18 cellular contexts compared by ENCODE assay signal in the genomic region with DNA sequence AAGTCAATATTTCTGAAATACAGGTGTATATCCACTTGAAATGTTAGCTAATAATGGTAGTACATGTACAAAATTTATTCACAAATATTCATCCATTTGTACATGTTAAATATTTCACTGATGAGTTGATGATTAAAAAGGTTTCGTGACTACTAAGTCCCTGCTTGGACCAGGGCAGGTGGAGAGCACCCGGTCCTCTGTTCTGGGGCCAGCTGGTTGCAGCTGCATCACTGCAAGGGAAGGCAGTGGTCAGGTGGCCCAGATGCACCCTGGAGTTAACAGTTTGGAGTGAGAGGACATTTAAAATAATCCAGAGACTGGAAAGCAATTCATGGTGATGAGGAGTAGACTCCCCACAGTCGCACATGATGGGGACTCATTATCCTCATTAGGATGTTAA.
"Had no signal": no experiment of that assay in that cellular context is flagged by ENCODE, and none has a peak within 500 bp of the region (broad histone marks: within the 10 kb centered on the region; RNA-seq: fewer than 3 reads in every experiment).

No MANE protein-coding gene starts in this region.

- DNase-seq: effector CD8-positive, alpha-beta T cell; foreskin melanocyte; head of caudate nucleus; hippocampal formation; left colon; left ventricle myocardium superior; mesendoderm; naive thymus-derived CD4-positive, alpha-beta T cell; ovary; right cardiac atrium; small intestine; stimulated activated CD4-positive, alpha-beta T cell treated with anti-CD3 and anti-CD28 coated beads, Interleukin-12 subunit alpha, Interleukin-12 subunit beta, amount 100 ng/mL, for 4 hours; stimulated activated naive CD4-positive, alpha-beta T cell; stomach; trophoblast cell had no signal

- H3K4me3 Mint-ChIP-seq: naive thymus-derived CD4-positive, alpha-beta T cell had no signal

- H3K27me3 ChIP-seq: ovary, stomach had no signal

- H3K9me3 ChIP-seq: ovary, thoracic aorta had no signal

- H3K27ac ChIP-seq: coronary artery, ovary, stomach, thoracic aorta had no signal

- H3K4me1 Mint-ChIP-seq: naive thymus-derived CD4-positive, alpha-beta T cell had no signal

- ATAC-seq: left colon; left ventricle myocardium superior; naive thymus-derived CD4-positive, alpha-beta T cell; right cardiac atrium had no signal

- H3K4me3 ChIP-seq: coronary artery, lung, ovary, stomach, thoracic aorta had no signal

- H3K4me1 ChIP-seq: stomach had no signal

- H3K36me3 ChIP-seq: ovary, stomach, thoracic aorta had no signal

- H3K27ac Mint-ChIP-seq: naive thymus-derived CD4-positive, alpha-beta T cell had no signal
